Comparison of ENCODE assay signal across 8 cellular contexts in the genomic region with DNA sequence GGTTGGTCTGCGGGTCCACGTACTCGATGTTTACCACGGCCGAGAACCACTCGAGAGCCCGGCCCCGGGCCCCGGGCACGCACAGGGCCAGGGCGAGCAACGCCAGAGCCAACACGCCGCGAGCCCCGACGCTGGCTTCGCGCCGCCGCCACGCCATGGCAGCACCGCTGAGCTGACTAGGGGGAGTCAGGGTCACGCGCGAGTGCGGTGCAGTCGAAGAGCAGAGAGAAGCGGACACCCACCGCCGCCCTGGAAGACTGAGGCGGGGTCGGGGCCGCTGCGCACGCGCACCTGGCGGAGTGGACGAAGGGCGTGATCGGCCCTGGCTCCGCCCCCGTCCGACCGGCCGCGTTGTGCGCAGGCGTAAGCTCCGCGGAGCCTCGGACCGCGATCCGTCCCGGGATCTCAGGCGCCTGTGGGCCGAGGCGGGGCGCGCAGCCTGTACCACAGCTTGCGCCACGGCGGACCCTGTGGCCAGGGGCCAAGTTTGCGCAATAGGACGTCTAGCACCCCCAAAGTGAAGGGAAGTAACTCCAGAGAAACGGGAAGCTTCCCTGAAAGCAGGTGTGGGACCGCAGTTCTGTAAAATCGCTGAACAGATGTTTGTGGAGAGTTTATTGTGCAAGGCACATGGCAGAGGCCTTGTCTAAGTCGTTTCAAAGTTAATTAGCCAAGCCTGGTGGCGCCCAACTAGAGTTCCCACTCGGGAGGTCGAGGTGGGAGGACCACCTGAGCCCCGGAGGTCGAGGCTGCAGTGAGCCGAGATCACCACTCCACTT. TPM values are rescaled to one million over a fixed set of nuclear protein-coding genes. Genes with fewer than 3 reads are reported as not detected.
DNase-seq lines count a peak whose midpoint lies in the region; ATAC-seq lines count a peak whose summit lies in the region.

Gene RNF149, minus strand, starts transcription at position 270 of the 779 bp plus-strand sequence. Its CDS starts 113 bp downstream, at position 157.

- H3K4me3 Mint-ChIP-seq in effector memory CD8-positive, alpha-beta T cell, result peak within 1 kb of the TSS; percentile 90 to 94

- peaks cover 10% of the 10 kb centered on the region for H3K79me1 ChIP-seq in mesendoderm (ENCODE audit: low read length)

- no peaks in the 10 kb centered on the region for H3K9me3 Mint-ChIP-seq in effector memory CD8-positive, alpha-beta T cell

- H3K4ac ChIP-seq in mesendoderm (ENCODE audit: low read depth, low read length), result peak within 1 kb of the TSS; percentile 49

- H2AK5ac ChIP-seq in mesendoderm (ENCODE audit: low read length), result no peak within 1 kb of the TSS

- peaks cover 63 to 67% of the 10 kb centered on the region in 2 donors for H3K4me1 Mint-ChIP-seq in effector memory CD8-positive, alpha-beta T cell (ENCODE audit: low read depth in 2 of 2)

- H3K27me3 ChIP-seq in mesendoderm (ENCODE audit: insufficient read depth, low read length, poor library complexity), result no peaks in the 10 kb centered on the region

- no peak within 1 kb of the TSS for H3K27ac ChIP-seq in mesendoderm (ENCODE audit: low read depth, low read length)

- ATAC-seq in GM21360 (IDR thresholded peaks at IDR 0.05; ENCODE audit: unreplicated experiment), result peak; percentile 64
- ATAC-seq in effector memory CD8-positive, alpha-beta T cell (replicated peaks), result peak; percentile 75

- H3K9ac ChIP-seq in mesendoderm (ENCODE audit: low read length), result peak within 1 kb of the TSS; percentile 95

- H3K4me2 ChIP-seq in mesendoderm (ENCODE audit: low read length), result peak within 1 kb of the TSS; percentile 90

- H2BK120ac ChIP-seq in mesendoderm (ENCODE audit: low read depth, low read length), result no peak within 1 kb of the TSS

- WGBS in mesendoderm (ENCODE audit: extremely low coverage, insufficient coverage, low lambda C conversion rate), result no CpG with 5 or more reads among the region's 76 CpGs

- DNase-seq in COLO829 (ENCODE audit: low spot score) (peak; percentile 99), HT1080 (ENCODE audit: low read depth) (peak; percentile 84), NOMO-1 (lab: John Stamatoyannopoulos, UW; ENCODE audit: unreplicated experiment in 2 of 2) (peak; percentile 99), mesendoderm (peak; percentile 89)
- DNase-seq in effector memory CD8-positive, alpha-beta T cell, result peak; percentile 89 to 93 (median 93)
- peak; percentile 76 for DNase-seq in stimulated activated CD8-positive, alpha-beta memory T cell treated with anti-CD3 and anti-CD28 coated beads, Interleukin-15, amount 100 ng/mL, for 1 hour (ENCODE audit: low read depth)

- no peak within 1 kb of the TSS for H4K8ac ChIP-seq in mesendoderm (ENCODE audit: low read depth, low read length)

- peak within 1 kb of the TSS; percentile 86 for H3K23ac ChIP-seq in mesendoderm (ENCODE audit: low read length)

- H3K27me3 Mint-ChIP-seq in effector memory CD8-positive, alpha-beta T cell, result no peaks in the 10 kb centered on the region

- peaks cover 34% of the 10 kb centered on the region for H3K79me2 ChIP-seq in mesendoderm (ENCODE audit: control insufficient read depth, insufficient read depth, low read length)

- H2BK5ac ChIP-seq in mesendoderm (ENCODE audit: low read length), result peak within 1 kb of the TSS; percentile 62

- H3K36me3 Mint-ChIP-seq in effector memory CD8-positive, alpha-beta T cell (ENCODE audit: insufficient read depth), result peaks cover 59% of the 10 kb centered on the region

- CTCF ChIA-PET in activated CD8-positive, alpha-beta memory T cell treated with anti-CD3 and anti-CD28 coated beads for 36 hours (lab: Charles Lee), result interaction anchor here (0.6 to 1.5 kb wide), 3 partner anchors 19 to 55 kb away, joined by 3 to 4 read pairs (median 3); no protein-coding TSS in a partner anchor

- peak within 1 kb of the TSS; percentile 73 for H3K4me3 ChIP-seq in mesendoderm (ENCODE audit: low read length)

- peak within 1 kb of the TSS; percentile 99 for H3K56ac ChIP-seq in mesendoderm (ENCODE audit: low read length)

- H3K27ac Mint-ChIP-seq in effector memory CD8-positive, alpha-beta T cell, result peak within 1 kb of the TSS; percentile 95 to 98

- peak within 1 kb of the TSS; percentile 21 for H4K5ac ChIP-seq in mesendoderm (ENCODE audit: low read length)

- peaks cover 4% of the 10 kb centered on the region for H3K4me1 ChIP-seq in mesendoderm (ENCODE audit: control insufficient read depth, low read depth, low read length)

- POLR2A ChIA-PET in activated CD8-positive, alpha-beta memory T cell treated with anti-CD3 and anti-CD28 coated beads for 36 hours (lab: Charles Lee), result interaction anchor here (0.6 to 2.3 kb wide), 8 partner anchors 8 to 1047 kb away, joined by 3 to 18 read pairs (median 6); partner anchors contain the start of genes CNOT11 and IL18R1

- no peak within 1 kb of the TSS for H2BK15ac ChIP-seq in mesendoderm (replicated peaks; ENCODE audit: low read depth)

- H3K18ac ChIP-seq in mesendoderm (ENCODE audit: low read length), result peak within 1 kb of the TSS; percentile 33

- no peaks in the 10 kb centered on the region for H3K36me3 ChIP-seq in mesendoderm (ENCODE audit: control insufficient read depth, insufficient read depth, low read length)

RNA-seq across cellular contexts. Expression of gene RNF149, which starts in this region (rescaled TPM):
- total RNA-seq in HT1080 (2014; rRNA removed; shearing (Covaris generic)), result 57.3 and 66.0 TPM in 2 replicates
- polyA plus RNA-seq in HT1080 (2015; cell fraction: cytosol; rRNA removed), result 56.8 and 61.9 TPM in 2 replicates
- 118 and 121 TPM in 2 replicates for polyA plus RNA-seq in HT1080 (2015; cell fraction: nucleus; rRNA removed)
- total RNA-seq in activated CD8-positive, alpha-beta memory T cell treated with anti-CD3 and anti-CD28 coated beads for 36 hours, result 10 to 100 TPM; 42.1 to 45.9 TPM
- 11.3 TPM for polyA plus RNA-seq in mesendoderm (2013, experiment 1 of 2)
- polyA plus RNA-seq in mesendoderm (2013, experiment 2 of 2), result 11.5 TPM
